Comparison of ENCODE assay signal across 1 cellular context in the genomic region with DNA sequence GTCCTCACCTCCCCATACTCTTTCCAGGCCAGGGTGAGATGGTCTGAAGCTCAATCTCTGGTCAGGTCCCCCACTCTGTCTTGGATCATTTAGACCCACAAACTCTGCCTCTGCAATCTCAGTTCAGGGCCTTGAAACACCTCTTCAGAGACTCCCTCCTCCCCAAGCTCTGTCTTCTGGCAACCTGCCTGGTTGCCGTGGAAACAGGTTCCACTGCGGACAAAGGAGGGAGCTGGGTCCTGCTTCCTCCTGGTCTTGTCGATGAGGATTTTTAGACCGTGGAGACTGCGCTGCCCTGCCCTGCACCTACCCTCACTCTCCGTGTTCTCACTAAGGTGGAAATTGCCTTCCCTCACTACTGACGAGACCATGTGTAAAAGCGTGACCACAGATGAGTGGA.
TF ChIP-seq lines count a peak whose summit lies in the region.

A gene with protein sequence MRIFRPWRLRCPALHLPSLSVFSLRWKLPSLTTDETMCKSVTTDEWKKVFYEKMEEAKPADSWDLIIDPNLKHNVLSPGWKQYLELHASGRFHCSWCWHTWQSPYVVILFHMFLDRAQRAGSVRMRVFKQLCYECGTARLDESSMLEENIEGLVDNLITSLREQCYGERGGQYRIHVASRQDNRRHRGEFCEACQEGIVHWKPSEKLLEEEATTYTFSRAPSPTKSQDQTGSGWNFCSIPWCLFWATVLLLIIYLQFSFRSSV (plus strand): TSS at position 232 of the 400 bp plus-strand sequence. CDS start 30 bp downstream, at position 262.

TF ChIP-seq in GM23338, 12 proteins besides CTCF, POLR2A, EP300 and RAD21 (continued from another document):
- TF ChIP-seq ETS1 (IDR thresholded peaks at IDR 0.05) = no peak
- TF ChIP-seq POLR2AphosphoS5 (IDR thresholded peaks at IDR 0.05; ENCODE audit: low read depth) = no peak
